ENCODE assay signal across 16 cellular contexts in genomic region chr5:154473581-154474266, GRCh38. TPM values are rescaled to one million over a fixed set of nuclear protein-coding genes. Genes with fewer than 3 reads are reported as not detected.
DNase-seq lines count a peak whose midpoint lies in the region; ATAC-seq and TF ChIP-seq lines count a peak whose summit lies in the region.
"Had no signal": no experiment of that assay in that cellular context is flagged by ENCODE, and none has a peak within 500 bp of the region (broad histone marks: within the 10 kb centered on the region; RNA-seq: fewer than 3 reads in every experiment).

No MANE protein-coding gene starts in this region.

- ATAC-seq in natural killer cell treated with Interleukin-12 subunit alpha and Interleukin-12 subunit beta and Interleukin-15 and Interleukin-18, amount 100 ng/mL, for 72 hours: no peak
- ATAC-seq: activated CD4-positive, CD25-positive, alpha-beta regulatory T cell treated with anti-CD3 and anti-CD28 coated beads, Interleukin-2, amount 50 U/mL, for 24 hours had no signal

- H3K36me3 Mint-ChIP-seq in T-helper 1 cell treated with Interleukin-12 subunit alpha and Interleukin-12 subunit beta and Interleukin-4 antibody, amounts not matched to agents 30 μg/mL and 1 μg/mL, for 36 hours (ENCODE audit: low read depth): peaks cover 2% of the 10 kb centered on the region
- no peaks in the 10 kb centered on the region for H3K36me3 Mint-ChIP-seq in IgD-negative memory B cell
- no peaks in the 10 kb centered on the region for H3K36me3 Mint-ChIP-seq in natural killer cell treated with Interleukin-12 subunit alpha and Interleukin-12 subunit beta and Interleukin-15 and Interleukin-18, amount 100 ng/mL, for 72 hours

- 5% methylated on average over 40 of the region's 40 CpGs for WGBS in hepatocyte (ENCODE audit: low lambda C conversion rate, missing lambda C conversion rate)

- peak overlapping the region; percentile 16 for H2AFZ ChIP-seq in hepatocyte
- no peak overlapping the region for H2AFZ ChIP-seq in osteoblast (ENCODE audit: low read length)

- no peak overlapping the region for H3K4me3 Mint-ChIP-seq in T-helper 1 cell treated with Interleukin-12 subunit alpha and Interleukin-12 subunit beta and Interleukin-4 antibody, amounts not matched to agents 30 μg/mL and 1 μg/mL, for 36 hours
- peak overlapping the region in 1 of 4 donors; percentile 69 for H3K4me3 Mint-ChIP-seq in IgD-negative memory B cell
- no peak overlapping the region for H3K4me3 Mint-ChIP-seq in natural killer cell treated with Interleukin-12 subunit alpha and Interleukin-12 subunit beta and Interleukin-15 and Interleukin-18, amount 100 ng/mL, for 72 hours

- peak overlapping the region; percentile 49 for H3K27ac ChIP-seq in hepatocyte
- H3K27ac ChIP-seq in osteoblast (ENCODE audit: low read depth, low read length): no peak overlapping the region
- H3K27ac ChIP-seq: 22Rv1, testis had no signal

- H4K20me1 ChIP-seq in hepatocyte (ENCODE audit: insufficient read depth, poor library complexity, severe bottlenecking) (peaks cover 20% of the 10 kb centered on the region), osteoblast (ENCODE audit: insufficient read depth, low read length) (no peaks in the 10 kb centered on the region)

- H3K27me3 Mint-ChIP-seq in T-helper 1 cell treated with Interleukin-12 subunit alpha and Interleukin-12 subunit beta and Interleukin-4 antibody, amounts not matched to agents 30 μg/mL and 1 μg/mL, for 36 hours (ENCODE audit: low read depth): peaks cover 83% of the 10 kb centered on the region
- peaks cover 74% of the 10 kb centered on the region for H3K27me3 Mint-ChIP-seq in IgD-negative memory B cell
- H3K27me3 Mint-ChIP-seq in natural killer cell treated with Interleukin-12 subunit alpha and Interleukin-12 subunit beta and Interleukin-15 and Interleukin-18, amount 100 ng/mL, for 72 hours: peaks cover 55 to 73% of the 10 kb centered on the region in 2 donors

- H3K27ac Mint-ChIP-seq in T-helper 1 cell treated with Interleukin-12 subunit alpha and Interleukin-12 subunit beta and Interleukin-4 antibody, amounts not matched to agents 30 μg/mL and 1 μg/mL, for 36 hours: peak overlapping the region; percentile 65
- H3K27ac Mint-ChIP-seq in IgD-negative memory B cell: peak overlapping the region in 2 of 3 donors; percentile 87 to 94
- no peak overlapping the region for H3K27ac Mint-ChIP-seq in natural killer cell treated with Interleukin-12 subunit alpha and Interleukin-12 subunit beta and Interleukin-15 and Interleukin-18, amount 100 ng/mL, for 72 hours
- H3K27ac Mint-ChIP-seq: immature natural killer cell had no signal

- no peak overlapping the region for H3K4me3 ChIP-seq in hepatocyte
- H3K4me3 ChIP-seq in osteoblast (ENCODE audit: insufficient read depth, low read length): no peak overlapping the region
- H3K4me3 ChIP-seq: testis had no signal

- peak overlapping the region; percentile 83 for H3K4me2 ChIP-seq in hepatocyte
- no peak overlapping the region for H3K4me2 ChIP-seq in osteoblast (ENCODE audit: insufficient read depth, low read length)

- H3K9me3 Mint-ChIP-seq in T-helper 1 cell treated with Interleukin-12 subunit alpha and Interleukin-12 subunit beta and Interleukin-4 antibody, amounts not matched to agents 30 μg/mL and 1 μg/mL, for 36 hours: no peaks in the 10 kb centered on the region
- peaks cover 0 to 5% (median 0%) of the 10 kb centered on the region in 3 donors for H3K9me3 Mint-ChIP-seq in IgD-negative memory B cell
- no peaks in the 10 kb centered on the region for H3K9me3 Mint-ChIP-seq in natural killer cell treated with Interleukin-12 subunit alpha and Interleukin-12 subunit beta and Interleukin-15 and Interleukin-18, amount 100 ng/mL, for 72 hours

- no peaks in the 10 kb centered on the region for H3K9me2 ChIP-seq in hepatocyte (replicated peaks; ENCODE audit: insufficient read depth)

- H3K4me1 Mint-ChIP-seq in T-helper 1 cell treated with Interleukin-12 subunit alpha and Interleukin-12 subunit beta and Interleukin-4 antibody, amounts not matched to agents 30 μg/mL and 1 μg/mL, for 36 hours (ENCODE audit: low read depth): peaks cover 20% of the 10 kb centered on the region
- H3K4me1 Mint-ChIP-seq in IgD-negative memory B cell: peaks cover 17 to 28% (median 26%) of the 10 kb centered on the region in 3 donors
- H3K4me1 Mint-ChIP-seq in natural killer cell treated with Interleukin-12 subunit alpha and Interleukin-12 subunit beta and Interleukin-15 and Interleukin-18, amount 100 ng/mL, for 72 hours (ENCODE audit: low read depth in 2 of 2): peaks cover 26 to 28% of the 10 kb centered on the region in 2 donors

- DNase-seq in T-helper 1 cell (no peak), hepatocyte (ENCODE audit: low spot score) (no peak), osteoblast (ENCODE audit: insufficient read length, low spot score, missing footprints) (peak; percentile 77), DMS79 (lab: John Stamatoyannopoulos, UW) (no peak)
- no peak for DNase-seq in stimulated activated CD8-positive, alpha-beta memory T cell treated with anti-CD3 and anti-CD28 coated beads, Interleukin-4, amount 100 ng/mL, for 48 hours
- DNase-seq in natural killer cell treated with Interleukin-12 subunit alpha and Interleukin-12 subunit beta and Interleukin-15 and Interleukin-18, amount 100 ng/mL, for 72 hours (ENCODE audit: low spot score): no peak
- DNase-seq: activated effector memory CD4-positive, alpha-beta T cell treated with Interleukin-2 at 50 U/mL for 16 hours; immature natural killer cell; MV-4-11; testis had no signal

- peaks cover 86% of the 10 kb centered on the region for H3K27me3 ChIP-seq in hepatocyte
- H3K27me3 ChIP-seq in osteoblast (ENCODE audit: insufficient read depth, low read length): peaks cover 93% of the 10 kb centered on the region
- H3K27me3 ChIP-seq: testis had no signal

- H3K79me2 ChIP-seq in hepatocyte (peaks cover 25% of the 10 kb centered on the region), osteoblast (ENCODE audit: insufficient read depth, low read length) (no peaks in the 10 kb centered on the region)

- H3K4me1 ChIP-seq in hepatocyte (ENCODE audit: insufficient read depth) (peaks cover 25% of the 10 kb centered on the region), osteoblast (ENCODE audit: insufficient read depth, low read length) (no peaks in the 10 kb centered on the region)

- TF ChIP-seq CTCF in hepatocyte (IDR thresholded peaks at IDR 0.05; ENCODE audit: poor library complexity): no peak
- TF ChIP-seq CTCF in osteoblast (IDR thresholded peaks at IDR 0.05; ENCODE audit: extremely low read depth, low read depth, low read length): no peak

- no peaks in the 10 kb centered on the region for H3K9me3 ChIP-seq in hepatocyte (ENCODE audit: low read depth)
- H3K9me3 ChIP-seq in osteoblast (ENCODE audit: low read depth, low read length): no peaks in the 10 kb centered on the region
- H3K9me3 ChIP-seq: testis had no signal

- H3K36me3 ChIP-seq in hepatocyte (replicated peaks; ENCODE audit: insufficient read depth, low read depth): no peaks in the 10 kb centered on the region
- H3K36me3 ChIP-seq in osteoblast (ENCODE audit: insufficient read depth, low read length): no peaks in the 10 kb centered on the region

RNA-seq across cellular contexts. Expression of gene HAND1, which starts 4.3 kb away (rescaled TPM):
- polyA plus RNA-seq in IgD-negative memory B cell (not detected), hepatocyte (118 and 168 TPM in 2 replicates)
- total RNA-seq in hepatocyte (35.6 and 39.2 TPM in 2 replicates), osteoblast (under 0.01 TPM in 1 of 2 replicates, not detected in the other)
- total RNA-seq in natural killer cell treated with Interleukin-12 subunit alpha and Interleukin-12 subunit beta and Interleukin-15 and Interleukin-18, amount 100 ng/mL, for 72 hours: not detected
- total RNA-seq: cerebellum, HT1080, testis had no signal
- polyA plus RNA-seq: immature natural killer cell had no signal

RNA-seq across cellular contexts. Expression of gene SAP30L, which starts 27.9 kb away (rescaled TPM):
- polyA plus RNA-seq in IgD-negative memory B cell (34.2 TPM), hepatocyte (39.4 and 45.6 TPM in 2 replicates)
- total RNA-seq in hepatocyte (21.6 and 43.7 TPM in 2 replicates), osteoblast (32.2 and 36.5 TPM in 2 replicates)
- total RNA-seq in natural killer cell treated with Interleukin-12 subunit alpha and Interleukin-12 subunit beta and Interleukin-15 and Interleukin-18, amount 100 ng/mL, for 72 hours: 10 to 100 TPM; 20.4 to 32.8 TPM

Comparison
In these comparisons a context has a peak if more than half of its experiments do, and no peak if none do; other contexts are left out.
1. H3K27ac Mint-ChIP-seq: peak in T-helper 1 cell treated with Interleukin-12 subunit alpha and Interleukin-12 subunit beta and Interleukin-4 antibody, amounts not matched to agents 30 μg/mL and 1 μg/mL, for 36 hours (single experiment) and IgD-negative memory B cell (2 of 3); none in natural killer cell treated with Interleukin-12 subunit alpha and Interleukin-12 subunit beta and Interleukin-15 and Interleukin-18, amount 100 ng/mL, for 72 hours (0 of 2).
2. RNA of gene HAND1, which starts 4.3 kb away (total RNA-seq): 35.6 to 39.2 TPM in hepatocyte; under 0.01 TPM in osteoblast and not detected in natural killer cell treated with Interleukin-12 subunit alpha and Interleukin-12 subunit beta and Interleukin-15 and Interleukin-18, amount 100 ng/mL, for 72 hours; every median in the first group is over 10 times any median in the second.